In the genomic region with DNA sequence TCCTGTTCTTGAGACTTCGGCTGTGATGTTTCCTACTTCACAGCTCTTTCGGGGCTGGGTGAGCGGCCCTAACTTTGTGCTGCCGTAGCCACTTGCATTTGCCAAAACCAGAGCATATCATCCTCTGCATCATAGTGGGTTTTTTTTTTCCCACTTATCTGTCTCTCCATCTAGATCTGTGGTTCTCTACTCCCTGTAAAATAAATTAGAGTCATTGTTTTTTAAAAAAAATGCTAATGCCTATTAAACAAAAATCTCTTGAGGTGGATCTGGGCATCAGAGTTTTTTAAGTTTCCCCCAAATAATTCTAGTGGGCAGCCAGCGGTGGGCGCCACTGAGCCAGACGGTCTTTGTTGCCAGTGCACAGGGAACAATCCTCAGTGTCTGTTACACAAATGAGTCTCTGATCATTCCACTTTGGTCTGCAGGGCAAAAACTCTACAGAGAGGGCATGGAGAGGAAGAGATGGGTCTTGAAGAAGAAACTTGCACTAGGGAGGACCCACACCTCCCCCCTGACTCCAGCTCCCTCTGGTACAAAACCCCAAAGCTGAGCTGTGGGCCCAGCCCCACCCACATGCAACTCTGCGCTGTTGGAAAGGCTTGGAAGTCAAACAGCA, we compare ENCODE assay signal across 8 cellular contexts.
A peak's percentile ranks its signal among the peaks of the same experiment; 100 is the strongest.
DNase-seq lines count a peak whose midpoint lies in the region; ATAC-seq, FAIRE-seq and TF ChIP-seq lines count a peak whose summit lies in the region.

No MANE protein-coding gene starts in this region.

- H3K27me3 Mint-ChIP-seq in activated T-helper 17 cell treated with anti-CD3 and anti-CD28 coated beads, Interleukin-2, amount 50 U/mL, for 72 hours, result no peaks in the 10 kb centered on the region

- H3K4me3 ChIP-seq in MM.1S (ENCODE audit: low read length), result no peak overlapping the region
- no peak overlapping the region for H3K4me3 ChIP-seq in mesodermal cell (ENCODE audit: extremely low read depth, insufficient read depth, low read length, poor library complexity, severe bottlenecking)
- H3K4me3 ChIP-seq in small intestine (ENCODE audit: low read depth in 1 of 2, low read length in 2 of 2), result no peak overlapping the region

- no peak overlapping the region for H3K27ac ChIP-seq in MM.1S (ENCODE audit: low read length)
- peak overlapping the region; percentile 69 for H3K27ac ChIP-seq in mesodermal cell (ENCODE audit: low read depth, low read length, severe bottlenecking)
- no peak overlapping the region for H3K27ac ChIP-seq in caudate nucleus (ENCODE audit: low read depth, low read length)
- no peak overlapping the region for H3K27ac ChIP-seq in small intestine (ENCODE audit: low read depth in 1 of 2, low read length in 1 of 2)

- peak overlapping the region; percentile 92 for H3K4me3 Mint-ChIP-seq in activated T-helper 17 cell treated with anti-CD3 and anti-CD28 coated beads, Interleukin-2, amount 50 U/mL, for 72 hours

- H3K9me2 ChIP-seq in MM.1S (replicated peaks; ENCODE audit: insufficient read depth, low read length), result no peaks in the 10 kb centered on the region

- DNase-seq in COLO829 (ENCODE audit: low spot score) (peak; percentile 46), MM.1S (no peak), SHP77 (lab: John Stamatoyannopoulos, UW) (no peak), caudate nucleus (lab: John Stamatoyannopoulos, UW) (no peak), small intestine (no peak)
- DNase-seq in NK-92 treated with Interleukin-12 subunit alpha and Interleukin-12 subunit beta, amount 100 ng/mL, for 24 hours (lab: John Stamatoyannopoulos, UW), result no peak

- H3K36me3 Mint-ChIP-seq in activated T-helper 17 cell treated with anti-CD3 and anti-CD28 coated beads, Interleukin-2, amount 50 U/mL, for 72 hours (ENCODE audit: low read depth), result peaks cover 57% of the 10 kb centered on the region

- H3F3A ChIP-seq in MM.1S (ENCODE audit: insufficient read depth, low read length), result peaks cover 4% of the 10 kb centered on the region; the same call in 1 of the 2 replicates

- no peaks in the 10 kb centered on the region for H4K20me1 ChIP-seq in MM.1S (ENCODE audit: insufficient read depth, low read length)

- H3K36me3 ChIP-seq in MM.1S (replicated peaks; ENCODE audit: insufficient read depth, low read length) (no peaks in the 10 kb centered on the region), mesodermal cell (ENCODE audit: control insufficient read depth, insufficient read depth, low read length) (no peaks in the 10 kb centered on the region), small intestine (ENCODE audit: control insufficient read depth in 2 of 2, insufficient read depth in 2 of 2, low read length in 2 of 2) (no peaks in the 10 kb centered on the region)

- peak; percentile 28; the same call in 1 of the 2 replicates for TF ChIP-seq CTCF in MM.1S (IDR thresholded peaks at IDR 0.05; ENCODE audit: low read length)

- 76 to 78% methylated on average over 6 to 8 of the region's 8 CpGs for WGBS in mesodermal cell (ENCODE audit: insufficient coverage in 2 of 2), 2 experiments
- 69 to 83% (median 76%) methylated on average over 8 of the region's 8 CpGs for WGBS in small intestine, 3 donors

- H3K4me2 ChIP-seq in MM.1S (ENCODE audit: low read depth, low read length), result no peak overlapping the region

- H2AFZ ChIP-seq in MM.1S (ENCODE audit: low read length), result no peak overlapping the region

- H3K9ac ChIP-seq in MM.1S (ENCODE audit: low read length), result no peak overlapping the region

- H3K9me3 ChIP-seq in MM.1S (replicated peaks; ENCODE audit: insufficient read depth, low read length) (no peaks in the 10 kb centered on the region), mesodermal cell (ENCODE audit: control insufficient read depth, low read length) (no peaks in the 10 kb centered on the region), small intestine (ENCODE audit: control insufficient read depth, low read depth) (no peaks in the 10 kb centered on the region)

- H3K4me1 ChIP-seq in MM.1S (ENCODE audit: low read length), result peaks cover 18% of the 10 kb centered on the region
- H3K4me1 ChIP-seq in mesodermal cell (ENCODE audit: control insufficient read depth, insufficient read depth, low read length, poor library complexity, severe bottlenecking), result peaks cover 33% of the 10 kb centered on the region
- H3K4me1 ChIP-seq in small intestine (ENCODE audit: control insufficient read depth in 2 of 2, insufficient read depth in 1 of 2, low read depth in 1 of 2, low read length in 1 of 2), result no peaks in the 10 kb centered on the region

- FAIRE-seq in small intestine (lab: Jason Lieb, UNC), result no peak

- H3K27me3 ChIP-seq in MM.1S (replicated peaks; ENCODE audit: insufficient read depth, low read length) (peaks cover 20% of the 10 kb centered on the region), small intestine (ENCODE audit: control insufficient read depth in 2 of 2, insufficient read depth in 2 of 2, low read length in 2 of 2) (no peaks in the 10 kb centered on the region)

- no peaks in the 10 kb centered on the region for H3K9me3 Mint-ChIP-seq in activated T-helper 17 cell treated with anti-CD3 and anti-CD28 coated beads, Interleukin-2, amount 50 U/mL, for 72 hours

- peaks cover 55% of the 10 kb centered on the region for H3K4me1 Mint-ChIP-seq in activated T-helper 17 cell treated with anti-CD3 and anti-CD28 coated beads, Interleukin-2, amount 50 U/mL, for 72 hours

- H3K27ac Mint-ChIP-seq in activated T-helper 17 cell treated with anti-CD3 and anti-CD28 coated beads, Interleukin-2, amount 50 U/mL, for 72 hours, result peak overlapping the region; percentile 100

- no peaks in the 10 kb centered on the region for H3K79me2 ChIP-seq in MM.1S (ENCODE audit: low read length)

- no peak for ATAC-seq in activated T-helper 17 cell treated with anti-CD3 and anti-CD28 coated beads, Interleukin-2, amount 50 U/mL, for 72 hours (replicated peaks)
